In the genomic region with DNA sequence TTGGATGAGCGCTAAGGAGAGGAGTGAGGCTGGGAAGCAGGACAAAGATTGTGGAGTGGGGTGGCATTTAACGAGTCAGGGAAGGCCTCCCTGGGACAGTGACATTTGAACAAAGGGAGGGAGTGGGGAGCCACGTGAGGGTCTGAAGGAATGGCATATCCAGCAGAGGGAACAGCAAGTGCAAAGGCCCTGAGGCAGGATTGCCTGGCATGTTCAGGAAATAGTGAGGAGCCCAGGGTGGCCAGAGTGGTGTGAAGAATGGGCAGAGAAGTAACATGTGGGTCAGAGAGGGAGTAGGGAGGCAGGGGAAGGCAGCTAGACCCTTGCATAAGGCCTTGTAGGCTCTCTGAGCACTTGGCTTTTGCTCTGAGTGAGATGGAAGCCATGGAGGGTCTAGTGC, we compare ENCODE assay signal across 32 cellular contexts. TPM values are rescaled to one million over a fixed set of nuclear protein-coding genes. Genes with fewer than 3 reads are reported as not detected.
"Had no signal": no experiment of that assay in that cellular context is flagged by ENCODE, and none has a peak within 500 bp of the region (broad histone marks: within the 10 kb centered on the region; RNA-seq: fewer than 3 reads in every experiment).

No MANE protein-coding gene starts in this region.

- H3K27ac ChIP-seq: heart right ventricle, hepatocyte, left ventricle myocardium inferior, neural progenitor cell, neutrophil, parathyroid adenoma, right atrium auricular region, right lobe of liver, stomach, testis, thyroid gland, transverse colon, upper lobe of right lung had no signal

- H3K27me3 ChIP-seq: heart right ventricle, hepatocyte, neural progenitor cell, right atrium auricular region, right lobe of liver, testis, thyroid gland, transverse colon, upper lobe of right lung had no signal

- H3K4me1 Mint-ChIP-seq: stimulated activated naive B cell treated with anti-CD40 and anti-IgM and Interleukin-4, amounts not matched to agents 10 μg/mL and 1 μg/mL and 100 μg/mL, for 72 hours had no signal

- H3K36me3 ChIP-seq: heart right ventricle, left ventricle myocardium inferior, neural progenitor cell, neutrophil, right atrium auricular region, stomach, thyroid gland, transverse colon, upper lobe of right lung had no signal

- DNase-seq: heart right ventricle; islet precursor cell; left ventricle myocardium inferior; midbrain; mucosa of descending colon; naive thymus-derived CD4-positive, alpha-beta T cell; occipital lobe; right lobe of liver; stimulated activated CD4-positive, alpha-beta T cell treated with anti-CD3 and anti-CD28 coated beads, Interleukin-12 subunit alpha, Interleukin-12 subunit beta, amount 100 ng/mL, for 4 hours; stimulated activated CD4-positive, alpha-beta T cell treated with anti-CD3 and anti-CD28 coated beads, Interleukin-15, amount 100 ng/mL, for 24 hours; stimulated activated CD4-positive, alpha-beta T cell treated with anti-CD3 and anti-CD28 coated beads, Interleukin-2, amount 100 ng/mL, for 24 hours; stimulated activated CD4-positive, alpha-beta T cell treated with anti-CD3 and anti-CD28 coated beads, Interleukin-4, amount 100 ng/mL, for 1 hour; stimulated activated naive B cell treated with anti-CD40 and anti-IgM and Interleukin-4, amounts not matched to agents 10 μg/mL and 1 μg/mL and 100 μg/mL, for 72 hours; stimulated activated naive CD8-positive, alpha-beta T cell treated with anti-CD3 and anti-CD28 coated beads, Interleukin-15, Interleukin-2, amounts not matched to agents 100 U/mL and 50 U/mL, for 24 hours; stomach; testis; thyroid gland; transverse colon; upper lobe of right lung had no signal

- H3K4me2 ChIP-seq: hepatocyte, neural progenitor cell had no signal

- ATAC-seq: heart right ventricle; mucosa of descending colon; naive thymus-derived CD4-positive, alpha-beta T cell; natural killer cell treated with Interleukin-12 subunit alpha and Interleukin-12 subunit beta and Interleukin-15 and Interleukin-18, amount 100 ng/mL, for 72 hours; right lobe of liver; stimulated activated naive B cell treated with anti-CD40 and anti-IgM and Interleukin-4, amounts not matched to agents 10 μg/mL and 1 μg/mL and 100 μg/mL, for 72 hours; stimulated activated naive CD8-positive, alpha-beta T cell treated with anti-CD3 and anti-CD28 coated beads, Interleukin-15, Interleukin-2, amounts not matched to agents 100 U/mL and 50 U/mL, for 24 hours; upper lobe of right lung had no signal

- H3K9ac ChIP-seq: neural progenitor cell, parathyroid adenoma had no signal

- H3K4me3 Mint-ChIP-seq: naive thymus-derived CD4-positive, alpha-beta T cell; natural killer cell treated with Interleukin-12 subunit alpha and Interleukin-12 subunit beta and Interleukin-15 and Interleukin-18, amount 100 ng/mL, for 72 hours; neural progenitor cell; stimulated activated naive B cell treated with anti-CD40 and anti-IgM and Interleukin-4, amounts not matched to agents 10 μg/mL and 1 μg/mL and 100 μg/mL, for 72 hours had no signal

- H3K79me2 ChIP-seq: hepatocyte, parathyroid adenoma had no signal

- H3K36me3 Mint-ChIP-seq: naive thymus-derived CD4-positive, alpha-beta T cell; natural killer cell treated with Interleukin-12 subunit alpha and Interleukin-12 subunit beta and Interleukin-15 and Interleukin-18, amount 100 ng/mL, for 72 hours; neural progenitor cell; stimulated activated naive B cell treated with anti-CD40 and anti-IgM and Interleukin-4, amounts not matched to agents 10 μg/mL and 1 μg/mL and 100 μg/mL, for 72 hours had no signal

- H2AFZ ChIP-seq: hepatocyte, neural progenitor cell, parathyroid adenoma had no signal

- H3K9me3 ChIP-seq: heart right ventricle, left ventricle myocardium inferior, mucosa of descending colon, neutrophil, right atrium auricular region, right lobe of liver, stomach, testis, thyroid gland, transverse colon, upper lobe of right lung had no signal

- H3K27ac Mint-ChIP-seq: naive thymus-derived CD4-positive, alpha-beta T cell; natural killer cell treated with Interleukin-12 subunit alpha and Interleukin-12 subunit beta and Interleukin-15 and Interleukin-18, amount 100 ng/mL, for 72 hours; neural progenitor cell; progenitor cell of endocrine pancreas; stimulated activated naive B cell treated with anti-CD40 and anti-IgM and Interleukin-4, amounts not matched to agents 10 μg/mL and 1 μg/mL and 100 μg/mL, for 72 hours had no signal

- FAIRE-seq: urothelium cell line had no signal

- H3K4me3 ChIP-seq: heart right ventricle, hepatocyte, left ventricle myocardium inferior, lung, mucosa of descending colon, neural progenitor cell, right atrium auricular region, right lobe of liver, stomach, testis, thyroid gland, transverse colon, upper lobe of right lung had no signal

- H3K27me3 Mint-ChIP-seq: progenitor cell of endocrine pancreas had no signal

- H3K9me3 Mint-ChIP-seq: natural killer cell treated with Interleukin-12 subunit alpha and Interleukin-12 subunit beta and Interleukin-15 and Interleukin-18, amount 100 ng/mL, for 72 hours; neural progenitor cell had no signal

- H3K4me1 ChIP-seq: parathyroid adenoma, testis, thyroid gland, transverse colon, upper lobe of right lung had no signal

RNA-seq across cellular contexts. Expression of gene IGSF23, which starts 15.4 kb away (rescaled TPM):
- total RNA-seq: heart right ventricle; left ventricle myocardium inferior; lower leg skin; lung; mesenteric fat pad; mucosa of descending colon; naive thymus-derived CD4-positive, alpha-beta T cell; natural killer cell treated with Interleukin-12 subunit alpha and Interleukin-12 subunit beta and Interleukin-15 and Interleukin-18, amount 100 ng/mL, for 72 hours; occipital lobe; osteocyte; right atrium auricular region; skeletal muscle tissue; thyroid gland; transverse colon; upper lobe of right lung had no signal
- polyA plus RNA-seq: lung; naive thymus-derived CD4-positive, alpha-beta T cell; stomach had no signal

RNA-seq across cellular contexts. Expression of gene CEACAM19, which starts 42.5 kb away (rescaled TPM):
- polyA plus RNA-seq: naive thymus-derived CD4-positive, alpha-beta T cell had no signal
